8 cellular contexts compared by ENCODE assay signal in genomic region chr3:52705688-52706686, GRCh38. TPM values are rescaled to one million over a fixed set of nuclear protein-coding genes. Genes with fewer than 3 reads are reported as not detected.
DNase-seq lines count a peak whose midpoint lies in the region; ATAC-seq and TF ChIP-seq lines count a peak whose summit lies in the region.

Gene GLT8D1 (minus strand): TSS chr3:52705791. CDS start chr3:52700460, 5,331 bp downstream.
Gene SPCS1 (plus strand): TSS chr3:52706106. CDS start chr3:52706247, 141 bp downstream.

- peak within 1 kb of the TSS; percentile 89 for H3K27ac Mint-ChIP-seq in activated T-helper 2 cell treated with anti-CD3 and anti-CD28 coated beads, Interferon-gamma antibody, Interleukin-2, Interleukin-4, amounts not matched to agents 10 μg/mL and 5 μg/mL and 100 μg/mL, durations not matched to agents 14 hours and 24 hours and 36 hours
- H3K27ac Mint-ChIP-seq in nephron progenitor cell = peak within 1 kb of the TSS; percentile 98
- H3K27ac Mint-ChIP-seq in stimulated activated naive CD8-positive, alpha-beta T cell treated with anti-CD3 and anti-CD28 coated beads, Interleukin-15, amount 100 ng/mL, for 72 hours = peak within 1 kb of the TSS; percentile 94 to 97

- TF ChIP-seq CTCF in fibroblast of pulmonary artery (IDR thresholded peaks at IDR 0.05; ENCODE audit: low read length, missing control alignments) = no peak
- TF ChIP-seq CTCF in nephron progenitor cell (IDR thresholded peaks at IDR 0.05) = no peak

- no peaks in the 10 kb centered on the region for H3K27me3 Mint-ChIP-seq in activated T-helper 2 cell treated with anti-CD3 and anti-CD28 coated beads, Interferon-gamma antibody, Interleukin-2, Interleukin-4, amounts not matched to agents 10 μg/mL and 5 μg/mL and 100 μg/mL, durations not matched to agents 14 hours and 24 hours and 36 hours (ENCODE audit: low read depth)
- H3K27me3 Mint-ChIP-seq in nephron progenitor cell (ENCODE audit: low read depth, poor library complexity) = peaks cover 6% of the 10 kb centered on the region
- H3K27me3 Mint-ChIP-seq in stimulated activated naive CD8-positive, alpha-beta T cell treated with anti-CD3 and anti-CD28 coated beads, Interleukin-15, amount 100 ng/mL, for 72 hours = no peaks in the 10 kb centered on the region

- DNase-seq in DMS79 (lab: John Stamatoyannopoulos, UW) (peak; percentile 41), RPMI7951 (ENCODE audit: low read depth) (peak; percentile 86), fibroblast of pulmonary artery (ENCODE audit: low read depth) (peak; percentile 86), nephron progenitor cell (peak; percentile 88)
- DNase-seq in Jurkat, Clone E6-1 (ENCODE audit: low read depth, low spot score) = peak; percentile 75
- peak; percentile 84 for DNase-seq in activated T-helper 2 cell treated with anti-CD3 and anti-CD28 coated beads, Interferon-gamma antibody, Interleukin-2, Interleukin-4, amounts not matched to agents 10 μg/mL and 5 μg/mL and 100 μg/mL, durations not matched to agents 14 hours and 24 hours and 36 hours (ENCODE audit: low spot score)
- DNase-seq in stimulated activated naive CD8-positive, alpha-beta T cell treated with anti-CD3 and anti-CD28 coated beads, Interleukin-15, amount 100 ng/mL, for 72 hours = peak; percentile 87 to 89

- peak within 1 kb of the TSS; percentile 96 for H3K4me3 Mint-ChIP-seq in activated T-helper 2 cell treated with anti-CD3 and anti-CD28 coated beads, Interferon-gamma antibody, Interleukin-2, Interleukin-4, amounts not matched to agents 10 μg/mL and 5 μg/mL and 100 μg/mL, durations not matched to agents 14 hours and 24 hours and 36 hours (ENCODE audit: low read depth)
- H3K4me3 Mint-ChIP-seq in nephron progenitor cell = peak within 1 kb of the TSS; percentile 98
- H3K4me3 Mint-ChIP-seq in stimulated activated naive CD8-positive, alpha-beta T cell treated with anti-CD3 and anti-CD28 coated beads, Interleukin-15, amount 100 ng/mL, for 72 hours = peak within 1 kb of the TSS; percentile 97 to 98

- H3K36me3 Mint-ChIP-seq in activated T-helper 2 cell treated with anti-CD3 and anti-CD28 coated beads, Interferon-gamma antibody, Interleukin-2, Interleukin-4, amounts not matched to agents 10 μg/mL and 5 μg/mL and 100 μg/mL, durations not matched to agents 14 hours and 24 hours and 36 hours (ENCODE audit: low read depth) = peaks cover 21% of the 10 kb centered on the region
- H3K36me3 Mint-ChIP-seq in nephron progenitor cell (ENCODE audit: low read depth) = peaks cover 33% of the 10 kb centered on the region

- no peaks in the 10 kb centered on the region for H3K9me3 Mint-ChIP-seq in activated T-helper 2 cell treated with anti-CD3 and anti-CD28 coated beads, Interferon-gamma antibody, Interleukin-2, Interleukin-4, amounts not matched to agents 10 μg/mL and 5 μg/mL and 100 μg/mL, durations not matched to agents 14 hours and 24 hours and 36 hours
- H3K9me3 Mint-ChIP-seq in nephron progenitor cell = no peaks in the 10 kb centered on the region
- H3K9me3 Mint-ChIP-seq in stimulated activated naive CD8-positive, alpha-beta T cell treated with anti-CD3 and anti-CD28 coated beads, Interleukin-15, amount 100 ng/mL, for 72 hours = no peaks in the 10 kb centered on the region

- ATAC-seq in GM21717 (IDR thresholded peaks at IDR 0.05; ENCODE audit: unreplicated experiment) = peak; percentile 72
- peak; percentile 96 for ATAC-seq in stimulated activated naive CD8-positive, alpha-beta T cell treated with anti-CD3 and anti-CD28 coated beads, Interleukin-15, amount 100 ng/mL, for 72 hours

- intact Hi-C loops in activated T-helper 2 cell treated with anti-CD3 and anti-CD28 coated beads, Interferon-gamma antibody, Interleukin-2, Interleukin-4, amounts not matched to agents 10 μg/mL and 5 μg/mL and 100 μg/mL, durations not matched to agents 14 hours and 24 hours and 36 hours (cut with micrococcal nuclease) = loop anchor here (1.0 to 2.0 kb wide), 2 partner anchors 20 to 169 kb away; partner anchors contain the start of genes GNL3 and UQCC5

- peaks cover 24% of the 10 kb centered on the region for H3K4me1 Mint-ChIP-seq in activated T-helper 2 cell treated with anti-CD3 and anti-CD28 coated beads, Interferon-gamma antibody, Interleukin-2, Interleukin-4, amounts not matched to agents 10 μg/mL and 5 μg/mL and 100 μg/mL, durations not matched to agents 14 hours and 24 hours and 36 hours (ENCODE audit: low read depth)
- H3K4me1 Mint-ChIP-seq in nephron progenitor cell = peaks cover 34% of the 10 kb centered on the region
- H3K4me1 Mint-ChIP-seq in stimulated activated naive CD8-positive, alpha-beta T cell treated with anti-CD3 and anti-CD28 coated beads, Interleukin-15, amount 100 ng/mL, for 72 hours = peaks cover 32% of the 10 kb centered on the region

- H3K4me3 ChIP-seq in Jurkat, Clone E6-1 (ENCODE audit: low read length) = peak within 1 kb of the TSS; percentile 78
- peak within 1 kb of the TSS; percentile 83 for H3K4me3 ChIP-seq in fibroblast of pulmonary artery (replicated peaks; ENCODE audit: low read depth, low read length)

RNA-seq across cellular contexts. Expression of gene GLT8D1, which starts in this region (rescaled TPM):
- polyA plus RNA-seq in Jurkat, Clone E6-1 (2012; ENCODE audit: insufficient read depth, insufficient read length) = 56.1 TPM
- total RNA-seq in RPMI7951 (2014; rRNA removed; shearing (Covaris generic)) = 107 and 130 TPM in 2 replicates
- total RNA-seq in activated T-helper 2 cell treated with anti-CD3 and anti-CD28 coated beads, Interferon-gamma antibody, Interleukin-2, Interleukin-4, amounts not matched to agents 10 μg/mL and 5 μg/mL and 100 μg/mL, durations not matched to agents 14 hours and 24 hours and 36 hours = 37.6 and 38.7 TPM in 2 replicates

RNA-seq across cellular contexts. Expression of gene SPCS1, which starts in this region (rescaled TPM):
- polyA plus RNA-seq in Jurkat, Clone E6-1 (2012; ENCODE audit: insufficient read depth, insufficient read length) = 223 TPM
- 209 and 214 TPM in 2 replicates for total RNA-seq in RPMI7951 (2014; rRNA removed; shearing (Covaris generic))
- 124 and 125 TPM in 2 replicates for total RNA-seq in activated T-helper 2 cell treated with anti-CD3 and anti-CD28 coated beads, Interferon-gamma antibody, Interleukin-2, Interleukin-4, amounts not matched to agents 10 μg/mL and 5 μg/mL and 100 μg/mL, durations not matched to agents 14 hours and 24 hours and 36 hours

Comparison
In these comparisons a context has a peak if more than half of its experiments do, and no peak if none do; other contexts are left out.
1. Peak in every context shown above with its lines: DNase-seq, ATAC-seq and H3K4me3 ChIP-seq.